1 cellular context compared by ENCODE assay signal in the genomic region with DNA sequence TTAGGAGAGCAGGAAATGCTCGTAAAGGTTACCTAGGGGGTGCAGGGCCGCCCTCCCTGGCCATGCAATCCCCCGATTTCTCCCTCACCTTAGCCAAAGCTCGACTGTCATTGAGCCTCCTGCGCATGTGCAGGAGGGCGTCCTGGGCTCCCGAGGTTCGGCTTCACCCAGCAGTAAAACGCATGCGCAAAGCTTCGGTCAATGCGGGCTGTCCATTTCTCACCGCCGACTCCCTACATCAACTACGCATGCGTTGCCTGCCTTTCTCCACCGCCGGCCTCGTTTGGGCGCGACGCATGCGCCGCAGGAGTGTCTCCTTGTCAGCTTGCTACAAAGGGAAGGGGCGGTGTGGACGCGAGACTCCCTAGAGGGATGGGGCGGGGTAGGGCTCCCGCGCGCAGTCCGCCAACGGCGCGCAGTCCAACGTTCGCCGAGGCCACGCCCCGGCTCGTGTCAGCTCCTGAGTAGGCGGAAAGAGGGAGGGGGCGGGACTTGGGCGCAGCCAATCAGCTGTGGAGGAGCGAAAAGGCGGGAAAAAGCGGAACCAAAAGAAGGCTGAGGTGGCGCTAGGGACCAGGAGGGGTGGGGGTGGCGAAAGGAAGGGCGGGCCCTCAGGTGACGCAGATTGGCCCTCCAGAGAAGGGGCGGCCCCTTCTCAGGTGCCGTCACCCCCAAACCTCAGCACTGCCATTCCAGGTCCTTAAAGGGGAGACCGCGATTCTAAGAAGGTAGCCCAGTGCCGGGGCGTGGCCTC.
TF ChIP-seq lines count a peak whose summit lies in the region.

A gene with protein sequence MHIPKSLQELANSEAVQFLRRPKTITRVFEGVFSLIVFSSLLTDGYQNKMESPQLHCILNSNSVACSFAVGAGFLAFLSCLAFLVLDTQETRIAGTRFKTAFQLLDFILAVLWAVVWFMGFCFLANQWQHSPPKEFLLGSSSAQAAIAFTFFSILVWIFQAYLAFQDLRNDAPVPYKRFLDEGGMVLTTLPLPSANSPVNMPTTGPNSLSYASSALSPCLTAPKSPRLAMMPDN (plus strand): TSS at position 558 of the 754 bp plus-strand sequence. CDS start 1,476 bp downstream, outside the sequence.
A gene (minus strand): TSS at position 131 of the 754 bp plus-strand sequence. CDS start 20 bp downstream, at position 111.

TF ChIP-seq in WTC11, 78 proteins besides CTCF, POLR2A, EP300 and RAD21 (continued from another document and continues in another):
- TF ChIP-seq ZNF317 (CRISPR knock-in tag; IDR thresholded peaks at IDR 0.05; ENCODE audit: borderline replicate concordance, low read depth) = no peak
- TF ChIP-seq FOXJ3 (CRISPR knock-in tag; IDR thresholded peaks at IDR 0.05; ENCODE audit: borderline replicate concordance) = no peak
- no peak for TF ChIP-seq NFATC4 (CRISPR knock-in tag; IDR thresholded peaks at IDR 0.05)
- TF ChIP-seq, protein P1, sequence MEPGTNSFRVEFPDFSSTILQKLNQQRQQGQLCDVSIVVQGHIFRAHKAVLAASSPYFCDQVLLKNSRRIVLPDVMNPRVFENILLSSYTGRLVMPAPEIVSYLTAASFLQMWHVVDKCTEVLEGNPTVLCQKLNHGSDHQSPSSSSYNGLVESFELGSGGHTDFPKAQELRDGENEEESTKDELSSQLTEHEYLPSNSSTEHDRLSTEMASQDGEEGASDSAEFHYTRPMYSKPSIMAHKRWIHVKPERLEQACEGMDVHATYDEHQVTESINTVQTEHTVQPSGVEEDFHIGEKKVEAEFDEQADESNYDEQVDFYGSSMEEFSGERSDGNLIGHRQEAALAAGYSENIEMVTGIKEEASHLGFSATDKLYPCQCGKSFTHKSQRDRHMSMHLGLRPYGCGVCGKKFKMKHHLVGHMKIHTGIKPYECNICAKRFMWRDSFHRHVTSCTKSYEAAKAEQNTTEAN (CRISPR knock-in tag; IDR thresholded peaks at IDR 0.05) = no peak
- TF ChIP-seq, protein P2, sequence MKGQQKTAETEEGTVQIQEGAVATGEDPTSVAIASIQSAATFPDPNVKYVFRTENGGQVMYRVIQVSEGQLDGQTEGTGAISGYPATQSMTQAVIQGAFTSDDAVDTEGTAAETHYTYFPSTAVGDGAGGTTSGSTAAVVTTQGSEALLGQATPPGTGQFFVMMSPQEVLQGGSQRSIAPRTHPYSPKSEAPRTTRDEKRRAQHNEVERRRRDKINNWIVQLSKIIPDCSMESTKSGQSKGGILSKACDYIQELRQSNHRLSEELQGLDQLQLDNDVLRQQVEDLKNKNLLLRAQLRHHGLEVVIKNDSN (CRISPR knock-in tag; IDR thresholded peaks at IDR 0.05) = no peak; the same call in 1 of the 2 replicates
- TF ChIP-seq, protein P3, sequence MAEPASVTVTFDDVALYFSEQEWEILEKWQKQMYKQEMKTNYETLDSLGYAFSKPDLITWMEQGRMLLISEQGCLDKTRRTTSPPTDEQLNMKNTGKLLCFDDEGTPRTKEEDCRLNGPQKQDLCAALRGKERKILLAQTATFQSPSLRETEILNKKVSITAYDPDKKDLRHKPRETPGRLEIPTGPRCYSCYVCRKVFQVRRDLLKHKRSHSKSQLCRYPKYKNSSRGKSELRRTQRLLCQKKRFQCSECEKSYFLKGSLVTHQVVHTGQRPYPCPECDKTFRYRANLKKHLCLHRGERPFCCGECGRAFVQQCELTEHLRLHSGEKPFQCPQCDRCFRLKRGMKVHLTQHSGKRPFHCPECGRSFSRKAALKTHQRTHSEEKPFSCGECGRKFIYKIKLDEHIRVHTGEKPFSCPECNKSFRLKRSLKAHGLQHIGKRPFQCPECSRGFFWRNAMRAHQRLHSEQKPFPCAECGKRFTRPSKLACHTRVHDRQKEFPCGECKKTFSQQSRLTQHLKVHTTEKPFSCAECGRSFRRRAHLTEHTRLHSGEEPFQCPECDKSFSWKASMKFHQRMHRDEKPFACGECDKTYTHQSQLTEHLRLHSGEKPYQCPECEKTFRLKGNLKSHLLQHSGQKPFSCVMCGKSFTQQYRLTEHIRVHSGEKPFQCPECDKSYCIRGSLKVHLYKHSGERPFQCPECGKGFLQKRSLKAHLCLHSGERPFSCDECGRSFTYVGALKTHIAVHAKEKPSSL (CRISPR knock-in tag; conservative IDR thresholded peaks at IDR 0.05) = no peak
- TF ChIP-seq, protein P4, sequence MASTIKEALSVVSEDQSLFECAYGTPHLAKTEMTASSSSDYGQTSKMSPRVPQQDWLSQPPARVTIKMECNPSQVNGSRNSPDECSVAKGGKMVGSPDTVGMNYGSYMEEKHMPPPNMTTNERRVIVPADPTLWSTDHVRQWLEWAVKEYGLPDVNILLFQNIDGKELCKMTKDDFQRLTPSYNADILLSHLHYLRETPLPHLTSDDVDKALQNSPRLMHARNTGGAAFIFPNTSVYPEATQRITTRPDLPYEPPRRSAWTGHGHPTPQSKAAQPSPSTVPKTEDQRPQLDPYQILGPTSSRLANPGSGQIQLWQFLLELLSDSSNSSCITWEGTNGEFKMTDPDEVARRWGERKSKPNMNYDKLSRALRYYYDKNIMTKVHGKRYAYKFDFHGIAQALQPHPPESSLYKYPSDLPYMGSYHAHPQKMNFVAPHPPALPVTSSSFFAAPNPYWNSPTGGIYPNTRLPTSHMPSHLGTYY (CRISPR knock-in tag; IDR thresholded peaks at IDR 0.05) = no peak
- TF ChIP-seq FOXK1 (CRISPR knock-in tag; IDR thresholded peaks at IDR 0.05) = peak; percentile 79
- TF ChIP-seq GABPB1 (CRISPR knock-in tag; IDR thresholded peaks at IDR 0.05) = 0 out of 2 replicates have a peak, but pooled peaks have one; percentile 32
- TF ChIP-seq, protein P5, sequence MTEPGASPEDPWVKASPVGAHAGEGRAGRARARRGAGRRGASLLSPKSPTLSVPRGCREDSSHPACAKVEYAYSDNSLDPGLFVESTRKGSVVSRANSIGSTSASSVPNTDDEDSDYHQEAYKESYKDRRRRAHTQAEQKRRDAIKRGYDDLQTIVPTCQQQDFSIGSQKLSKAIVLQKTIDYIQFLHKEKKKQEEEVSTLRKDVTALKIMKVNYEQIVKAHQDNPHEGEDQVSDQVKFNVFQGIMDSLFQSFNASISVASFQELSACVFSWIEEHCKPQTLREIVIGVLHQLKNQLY (CRISPR knock-in tag; IDR thresholded peaks at IDR 0.05) = no peak
- TF ChIP-seq ZNF396 (CRISPR knock-in tag; IDR thresholded peaks at IDR 0.05; ENCODE audit: borderline replicate concordance) = no peak
- TF ChIP-seq ZNF219 (CRISPR knock-in tag; IDR thresholded peaks at IDR 0.05; ENCODE audit: borderline replicate concordance) = no peak
- TF ChIP-seq GRHL2 (CRISPR knock-in tag; IDR thresholded peaks at IDR 0.05; ENCODE audit: insufficient replicate concordance, severe bottlenecking) = no peak
- TF ChIP-seq, protein P6, sequence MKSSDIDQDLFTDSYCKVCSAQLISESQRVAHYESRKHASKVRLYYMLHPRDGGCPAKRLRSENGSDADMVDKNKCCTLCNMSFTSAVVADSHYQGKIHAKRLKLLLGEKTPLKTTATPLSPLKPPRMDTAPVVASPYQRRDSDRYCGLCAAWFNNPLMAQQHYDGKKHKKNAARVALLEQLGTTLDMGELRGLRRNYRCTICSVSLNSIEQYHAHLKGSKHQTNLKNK (CRISPR knock-in tag; IDR thresholded peaks at IDR 0.05) = no peak
- TF ChIP-seq ZNF232 (CRISPR knock-in tag; IDR thresholded peaks at IDR 0.05) = peak; percentile 53; the same call in 1 of the 2 replicates
- 0 out of 2 replicates have a peak, but pooled peaks have one; percentile 44 for TF ChIP-seq SMAD3 (CRISPR knock-in tag; IDR thresholded peaks at IDR 0.05; ENCODE audit: borderline replicate concordance)
- peak; percentile 98 for TF ChIP-seq SP1 (CRISPR knock-in tag; conservative IDR thresholded peaks at IDR 0.05)
- TF ChIP-seq ZNF423 (CRISPR knock-in tag; IDR thresholded peaks at IDR 0.05) = no peak
- no peak for TF ChIP-seq GTF2I (CRISPR knock-in tag; conservative IDR thresholded peaks at IDR 0.05)
- 0 out of 2 replicates have a peak, but pooled peaks have one; percentile 46 for TF ChIP-seq TP53 (CRISPR knock-in tag; IDR thresholded peaks at IDR 0.05)
- no peak for TF ChIP-seq NR1H2 (CRISPR knock-in tag; IDR thresholded peaks at IDR 0.05)
- TF ChIP-seq, protein P7, sequence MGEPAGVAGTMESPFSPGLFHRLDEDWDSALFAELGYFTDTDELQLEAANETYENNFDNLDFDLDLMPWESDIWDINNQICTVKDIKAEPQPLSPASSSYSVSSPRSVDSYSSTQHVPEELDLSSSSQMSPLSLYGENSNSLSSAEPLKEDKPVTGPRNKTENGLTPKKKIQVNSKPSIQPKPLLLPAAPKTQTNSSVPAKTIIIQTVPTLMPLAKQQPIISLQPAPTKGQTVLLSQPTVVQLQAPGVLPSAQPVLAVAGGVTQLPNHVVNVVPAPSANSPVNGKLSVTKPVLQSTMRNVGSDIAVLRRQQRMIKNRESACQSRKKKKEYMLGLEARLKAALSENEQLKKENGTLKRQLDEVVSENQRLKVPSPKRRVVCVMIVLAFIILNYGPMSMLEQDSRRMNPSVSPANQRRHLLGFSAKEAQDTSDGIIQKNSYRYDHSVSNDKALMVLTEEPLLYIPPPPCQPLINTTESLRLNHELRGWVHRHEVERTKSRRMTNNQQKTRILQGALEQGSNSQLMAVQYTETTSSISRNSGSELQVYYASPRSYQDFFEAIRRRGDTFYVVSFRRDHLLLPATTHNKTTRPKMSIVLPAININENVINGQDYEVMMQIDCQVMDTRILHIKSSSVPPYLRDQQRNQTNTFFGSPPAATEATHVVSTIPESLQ (CRISPR knock-in tag; IDR thresholded peaks at IDR 0.05) = no peak
- no peak for TF ChIP-seq OVOL2 (CRISPR knock-in tag; IDR thresholded peaks at IDR 0.05; ENCODE audit: borderline replicate concordance)
- TF ChIP-seq, protein P8, sequence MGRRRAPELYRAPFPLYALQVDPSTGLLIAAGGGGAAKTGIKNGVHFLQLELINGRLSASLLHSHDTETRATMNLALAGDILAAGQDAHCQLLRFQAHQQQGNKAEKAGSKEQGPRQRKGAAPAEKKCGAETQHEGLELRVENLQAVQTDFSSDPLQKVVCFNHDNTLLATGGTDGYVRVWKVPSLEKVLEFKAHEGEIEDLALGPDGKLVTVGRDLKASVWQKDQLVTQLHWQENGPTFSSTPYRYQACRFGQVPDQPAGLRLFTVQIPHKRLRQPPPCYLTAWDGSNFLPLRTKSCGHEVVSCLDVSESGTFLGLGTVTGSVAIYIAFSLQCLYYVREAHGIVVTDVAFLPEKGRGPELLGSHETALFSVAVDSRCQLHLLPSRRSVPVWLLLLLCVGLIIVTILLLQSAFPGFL (CRISPR knock-in tag; IDR thresholded peaks at IDR 0.05; ENCODE audit: borderline replicate concordance) = no peak
- 0 out of 2 replicates have a peak, but pooled peaks have one; percentile 10 for TF ChIP-seq CBFB (CRISPR knock-in tag; IDR thresholded peaks at IDR 0.05; ENCODE audit: low read depth)
- TF ChIP-seq, protein P9, sequence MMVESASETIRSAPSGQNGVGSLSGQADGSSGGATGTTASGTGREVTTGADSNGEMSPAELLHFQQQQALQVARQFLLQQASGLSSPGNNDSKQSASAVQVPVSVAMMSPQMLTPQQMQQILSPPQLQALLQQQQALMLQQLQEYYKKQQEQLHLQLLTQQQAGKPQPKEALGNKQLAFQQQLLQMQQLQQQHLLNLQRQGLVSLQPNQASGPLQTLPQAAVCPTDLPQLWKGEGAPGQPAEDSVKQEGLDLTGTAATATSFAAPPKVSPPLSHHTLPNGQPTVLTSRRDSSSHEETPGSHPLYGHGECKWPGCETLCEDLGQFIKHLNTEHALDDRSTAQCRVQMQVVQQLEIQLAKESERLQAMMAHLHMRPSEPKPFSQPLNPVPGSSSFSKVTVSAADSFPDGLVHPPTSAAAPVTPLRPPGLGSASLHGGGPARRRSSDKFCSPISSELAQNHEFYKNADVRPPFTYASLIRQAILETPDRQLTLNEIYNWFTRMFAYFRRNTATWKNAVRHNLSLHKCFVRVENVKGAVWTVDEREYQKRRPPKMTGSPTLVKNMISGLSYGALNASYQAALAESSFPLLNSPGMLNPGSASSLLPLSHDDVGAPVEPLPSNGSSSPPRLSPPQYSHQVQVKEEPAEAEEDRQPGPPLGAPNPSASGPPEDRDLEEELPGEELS (CRISPR knock-in tag; IDR thresholded peaks at IDR 0.05) = no peak
- no peak for TF ChIP-seq ELF4 (CRISPR knock-in tag; IDR thresholded peaks at IDR 0.05; ENCODE audit: low read depth)
- no peak for TF ChIP-seq PRRX2 (CRISPR knock-in tag; IDR thresholded peaks at IDR 0.05)
- TF ChIP-seq, protein P10, sequence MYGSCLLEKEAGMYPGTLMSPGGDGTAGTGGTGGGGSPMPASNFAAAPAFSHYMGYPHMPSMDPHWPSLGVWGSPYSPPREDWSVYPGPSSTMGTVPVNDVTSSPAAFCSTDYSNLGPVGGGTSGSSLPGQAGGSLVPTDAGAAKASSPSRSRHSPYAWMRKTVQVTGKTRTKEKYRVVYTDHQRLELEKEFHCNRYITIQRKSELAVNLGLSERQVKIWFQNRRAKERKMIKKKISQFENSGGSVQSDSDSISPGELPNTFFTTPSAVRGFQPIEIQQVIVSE (CRISPR knock-in tag; IDR thresholded peaks at IDR 0.05; ENCODE audit: borderline replicate concordance) = no peak
- no peak for TF ChIP-seq MXD4 (CRISPR knock-in tag; IDR thresholded peaks at IDR 0.05; ENCODE audit: borderline replicate concordance)
- TF ChIP-seq, protein P11, sequence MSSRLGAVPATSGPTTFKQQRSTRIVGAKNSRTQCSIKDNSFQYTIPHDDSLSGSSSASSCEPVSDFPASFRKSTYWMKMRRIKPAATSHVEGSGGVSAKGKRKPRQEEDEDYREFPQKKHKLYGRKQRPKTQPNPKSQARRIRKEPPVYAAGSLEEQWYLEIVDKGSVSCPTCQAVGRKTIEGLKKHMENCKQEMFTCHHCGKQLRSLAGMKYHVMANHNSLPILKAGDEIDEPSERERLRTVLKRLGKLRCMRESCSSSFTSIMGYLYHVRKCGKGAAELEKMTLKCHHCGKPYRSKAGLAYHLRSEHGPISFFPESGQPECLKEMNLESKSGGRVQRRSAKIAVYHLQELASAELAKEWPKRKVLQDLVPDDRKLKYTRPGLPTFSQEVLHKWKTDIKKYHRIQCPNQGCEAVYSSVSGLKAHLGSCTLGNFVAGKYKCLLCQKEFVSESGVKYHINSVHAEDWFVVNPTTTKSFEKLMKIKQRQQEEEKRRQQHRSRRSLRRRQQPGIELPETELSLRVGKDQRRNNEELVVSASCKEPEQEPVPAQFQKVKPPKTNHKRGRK (CRISPR knock-in tag; IDR thresholded peaks at IDR 0.05; ENCODE audit: borderline replicate concordance) = no peak
- TF ChIP-seq ZNF138 (CRISPR knock-in tag; conservative IDR thresholded peaks at IDR 0.05) = no peak
- peak; percentile 80 for TF ChIP-seq NFYB (CRISPR knock-in tag; conservative IDR thresholded peaks at IDR 0.05; ENCODE audit: low read depth)
- no peak for TF ChIP-seq NR3C1 (CRISPR knock-in tag; conservative IDR thresholded peaks at IDR 0.05; ENCODE audit: low read depth)
- peak; percentile 88 for TF ChIP-seq ETV6 (CRISPR knock-in tag; IDR thresholded peaks at IDR 0.05)
- no peak for TF ChIP-seq RORB (CRISPR knock-in tag; IDR thresholded peaks at IDR 0.05)
- TF ChIP-seq, protein P12, sequence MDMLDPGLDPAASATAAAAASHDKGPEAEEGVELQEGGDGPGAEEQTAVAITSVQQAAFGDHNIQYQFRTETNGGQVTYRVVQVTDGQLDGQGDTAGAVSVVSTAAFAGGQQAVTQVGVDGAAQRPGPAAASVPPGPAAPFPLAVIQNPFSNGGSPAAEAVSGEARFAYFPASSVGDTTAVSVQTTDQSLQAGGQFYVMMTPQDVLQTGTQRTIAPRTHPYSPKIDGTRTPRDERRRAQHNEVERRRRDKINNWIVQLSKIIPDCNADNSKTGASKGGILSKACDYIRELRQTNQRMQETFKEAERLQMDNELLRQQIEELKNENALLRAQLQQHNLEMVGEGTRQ (CRISPR knock-in tag; IDR thresholded peaks at IDR 0.05) = peak; percentile 28; the same call in 1 of the 2 replicates
